In the genomic region with DNA sequence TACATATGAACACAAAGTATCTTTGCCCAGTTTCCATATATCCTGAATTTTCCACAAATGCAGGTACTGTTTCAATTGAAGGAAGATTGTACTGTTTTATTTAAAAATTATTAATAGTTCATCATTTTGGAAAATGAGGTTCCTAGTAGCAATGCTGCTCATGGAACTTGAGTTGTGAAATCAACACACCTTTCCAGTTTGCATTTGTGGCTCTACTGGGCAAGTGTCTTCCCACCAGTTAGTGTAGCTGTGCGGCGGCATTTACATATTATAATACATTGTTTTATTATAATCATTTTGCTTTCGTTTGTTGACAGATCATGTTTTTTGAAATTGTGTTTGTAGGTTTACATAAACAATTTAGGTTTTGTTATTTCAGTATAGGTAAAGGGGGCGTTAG, we compare ENCODE assay signal across 8 cellular contexts. TPM values are rescaled to one million over a fixed set of nuclear protein-coding genes. Genes with fewer than 3 reads are reported as not detected.
A peak's percentile ranks its signal among the peaks of the same experiment; 100 is the strongest.
DNase-seq lines count a peak whose midpoint lies in the region; ATAC-seq and TF ChIP-seq lines count a peak whose summit lies in the region.

No MANE protein-coding gene starts in this region.

- intact Hi-C loops in naive thymus-derived CD4-positive, alpha-beta T cell (cut with micrococcal nuclease): loop anchor here (2.0 to 10.0 kb wide), 11 partner anchors 51 to 1613 kb away; a partner anchor contains a TSS

- H3K4me3 Mint-ChIP-seq in naive thymus-derived CD4-positive, alpha-beta T cell: peak overlapping the region; percentile 92 to 99 (median 96)

- H3K9me3 Mint-ChIP-seq in naive thymus-derived CD4-positive, alpha-beta T cell: peaks cover 0 to 21% (median 0%) of the 10 kb centered on the region in 11 donors

- peaks cover 0 to 6% (median 0%) of the 10 kb centered on the region in 5 donors for H3K27me3 Mint-ChIP-seq in naive thymus-derived CD4-positive, alpha-beta T cell

- peaks cover 0 to 5% of the 10 kb centered on the region in 2 donors for H3K4me1 ChIP-seq in naive thymus-derived CD4-positive, alpha-beta T cell (ENCODE audit: control insufficient read depth in 2 of 2, insufficient read depth in 2 of 2, low read length in 2 of 2)

- H3K4me1 Mint-ChIP-seq in naive thymus-derived CD4-positive, alpha-beta T cell: peaks cover 0 to 47% (median 12%) of the 10 kb centered on the region in 7 donors

- no peaks in the 10 kb centered on the region for H3K36me3 ChIP-seq in BJ (ENCODE audit: control insufficient read depth, insufficient read depth, low read length)
- H3K36me3 ChIP-seq in naive thymus-derived CD4-positive, alpha-beta T cell (ENCODE audit: control insufficient read depth in 2 of 3, insufficient read depth in 3 of 3, low read length in 3 of 3): peaks cover 0 to 11% (median 0%) of the 10 kb centered on the region in 3 experiments

- H3K27ac Mint-ChIP-seq in naive thymus-derived CD4-positive, alpha-beta T cell: peak overlapping the region; percentile 99 to 100 (median 100)

- H3K36me3 Mint-ChIP-seq in naive thymus-derived CD4-positive, alpha-beta T cell: peaks cover 0 to 13% (median 5%) of the 10 kb centered on the region in 5 donors

- no peak for ATAC-seq in naive thymus-derived CD4-positive, alpha-beta T cell
- ATAC-seq in GM18868 (IDR thresholded peaks at IDR 0.05; ENCODE audit: unreplicated experiment) (no peak), HG03025 (IDR thresholded peaks at IDR 0.05; ENCODE audit: low FRiP score, unreplicated experiment) (no peak)

- CTCF ChIA-PET in BJ (lab: Yijun Ruan, JAX): no interaction called here
- CTCF ChIA-PET in naive thymus-derived CD4-positive, alpha-beta T cell (lab: Charles Lee): no interaction called here

- POLR2A ChIA-PET in BJ (lab: Charles Lee): no interaction called here
- POLR2A ChIA-PET in naive thymus-derived CD4-positive, alpha-beta T cell (lab: Charles Lee): interaction anchor here (1.1 to 4.0 kb wide), 3 partner anchors 8 to 110 kb away, joined by 3 to 18 read pairs (median 6); no protein-coding TSS in a partner anchor

- no peaks in the 10 kb centered on the region for H3K27me3 ChIP-seq in BJ (ENCODE audit: control insufficient read depth, insufficient read depth, low read length)
- H3K27me3 ChIP-seq in naive thymus-derived CD4-positive, alpha-beta T cell (ENCODE audit: control insufficient read depth in 2 of 2, insufficient read depth in 2 of 2, low read length in 2 of 2): no peaks in the 10 kb centered on the region

- DNase-seq in BJ (ENCODE audit: low read depth): no peak
- DNase-seq in KG1 (lab: John Stamatoyannopoulos, UW): peak; percentile 15
- no peak for DNase-seq in caudate nucleus (lab: John Stamatoyannopoulos, UW)
- no peak for DNase-seq in naive thymus-derived CD4-positive, alpha-beta T cell
- no peak for DNase-seq in NCI-H1048 (lab: John Stamatoyannopoulos, UW)
- DNase-seq in NOMO-1 treated with DMSO at 0.1 percent for 48 hours (lab: John Stamatoyannopoulos, UW; ENCODE audit: unreplicated experiment): no peak

- peak overlapping the region; percentile 100 for H3K27ac ChIP-seq in caudate nucleus (ENCODE audit: low read depth, low read length)
- peak overlapping the region; percentile 100 for H3K27ac ChIP-seq in naive thymus-derived CD4-positive, alpha-beta T cell (ENCODE audit: low read depth, low read length)

- no peak for TF ChIP-seq CTCF in BJ (IDR thresholded peaks at IDR 0.05; ENCODE audit: insufficient read depth, low read depth, low read length)

- H3K4me3 ChIP-seq in BJ (ENCODE audit: low read depth, low read length): peak overlapping the region; percentile 34
- peak overlapping the region; percentile 91 for H3K4me3 ChIP-seq in naive thymus-derived CD4-positive, alpha-beta T cell (ENCODE audit: low read length)

- no peaks in the 10 kb centered on the region for H3K9me3 ChIP-seq in naive thymus-derived CD4-positive, alpha-beta T cell (ENCODE audit: control insufficient read depth in 2 of 3, low read length in 3 of 3)

RNA-seq across cellular contexts. Expression of a gene that starts 2.0 kb away (rescaled TPM):
- 76.2 and 89.3 TPM in 2 replicates for polyA plus RNA-seq in BJ (2011; rRNA removed)
- 55.7 and 68.3 TPM in 2 replicates for polyA minus RNA-seq in BJ (2011; rRNA and poly(A)+ RNA removed)
- 100 to 1,000 TPM; 281 to 790 (median 296) TPM for total RNA-seq in naive thymus-derived CD4-positive, alpha-beta T cell
- 100 to 1,000 TPM; 209 to 282 TPM for polyA plus RNA-seq in naive thymus-derived CD4-positive, alpha-beta T cell
